In genomic region chr5:37786416-37786815, GRCh38 we compare ENCODE assay signal across 15 cellular contexts. TPM values are rescaled to one million over a fixed set of nuclear protein-coding genes. Genes with fewer than 3 reads are reported as not detected.
A peak's percentile ranks its signal among the peaks of the same experiment; 100 is the strongest.
DNase-seq lines count a peak whose midpoint lies in the region; ATAC-seq and TF ChIP-seq lines count a peak whose summit lies in the region.
"Had no signal": no experiment of that assay in that cellular context is flagged by ENCODE, and none has a peak within 500 bp of the region (broad histone marks: within the 10 kb centered on the region; RNA-seq: fewer than 3 reads in every experiment).

No MANE protein-coding gene starts in this region.

- no peak overlapping the region for H3K56ac ChIP-seq in mesendoderm (ENCODE audit: low read length)

- H2BK120ac ChIP-seq in mesendoderm (ENCODE audit: low read depth, low read length), result no peak overlapping the region
- no peak overlapping the region for H2BK120ac ChIP-seq in neuronal stem cell (ENCODE audit: low read depth, low read length)

- H2BK5ac ChIP-seq in mesendoderm (ENCODE audit: low read length) (no peak overlapping the region), neuronal stem cell (ENCODE audit: low read length) (no peak overlapping the region)

- H2BK12ac ChIP-seq in neuronal stem cell (ENCODE audit: low read length), result no peak overlapping the region

- no peak overlapping the region for H3K4me3 ChIP-seq in mesendoderm (ENCODE audit: low read length)
- H3K4me3 ChIP-seq in neuronal stem cell (ENCODE audit: low read length in 2 of 2), result no peak overlapping the region
- H3K4me3 ChIP-seq: K562 had no signal

- POLR2A ChIA-PET in WTC11 (lab: Charles Lee), result no interaction called here

- no peaks in the 10 kb centered on the region for H3K79me2 ChIP-seq in mesendoderm (ENCODE audit: control insufficient read depth, insufficient read depth, low read length)

- H4K5ac ChIP-seq in mesendoderm (ENCODE audit: low read length), result no peak overlapping the region

- no peaks in the 10 kb centered on the region for H3K27me3 Mint-ChIP-seq in HFFc6 (ENCODE audit: insufficient read depth)
- peaks cover 16% of the 10 kb centered on the region for H3K27me3 Mint-ChIP-seq in WTC11 (ENCODE audit: low read depth)
- H3K27me3 Mint-ChIP-seq in nephron progenitor cell (ENCODE audit: low read depth, poor library complexity), result no peaks in the 10 kb centered on the region

- no peaks in the 10 kb centered on the region for H3K9me3 Mint-ChIP-seq in HFFc6
- peaks cover 34% of the 10 kb centered on the region for H3K9me3 Mint-ChIP-seq in WTC11
- H3K9me3 Mint-ChIP-seq in nephron progenitor cell, result peaks cover 28% of the 10 kb centered on the region

- ATAC-seq in WTC11, result peak; percentile 65
- ATAC-seq in GM18907 (IDR thresholded peaks at IDR 0.05; ENCODE audit: unreplicated experiment), result no peak
- ATAC-seq: HCT116, K562 had no signal

- H3K4me3 Mint-ChIP-seq in HFFc6, result no peak overlapping the region
- no peak overlapping the region for H3K4me3 Mint-ChIP-seq in WTC11
- no peak overlapping the region for H3K4me3 Mint-ChIP-seq in nephron progenitor cell
- H3K4me3 Mint-ChIP-seq: CD4-positive, CD25-positive, alpha-beta regulatory T cell; CD8-positive, alpha-beta memory T cell had no signal

- CTCF ChIA-PET in WTC11 (lab: Charles Lee), result no interaction called here

- H2BK15ac ChIP-seq in mesendoderm (replicated peaks; ENCODE audit: low read depth) (no peak overlapping the region), neuronal stem cell (ENCODE audit: low read length) (no peak overlapping the region)

- no peak overlapping the region for H3K27ac ChIP-seq in mesendoderm (ENCODE audit: low read depth, low read length)
- no peak overlapping the region for H3K27ac ChIP-seq in neuronal stem cell (replicated peaks; ENCODE audit: low read length)

- no peak overlapping the region for H3K23ac ChIP-seq in mesendoderm (ENCODE audit: low read length)
- no peak overlapping the region for H3K23ac ChIP-seq in neuronal stem cell (ENCODE audit: low read depth, low read length, poor library complexity)

- WGBS in mesendoderm (ENCODE audit: extremely low coverage, insufficient coverage, low lambda C conversion rate), result no CpG with 5 or more reads among the region's 2 CpGs
- WGBS in neuronal stem cell (ENCODE audit: extremely low coverage in 2 of 2, insufficient read length in 2 of 2, insufficient replicate concordance in 1 of 2), 2 donors, result no CpG with 5 or more reads among the region's 2 CpGs

- H3K9me3 ChIP-seq in neuronal stem cell (replicated peaks in 1 of 2; ENCODE audit: control insufficient read depth in 2 of 2, insufficient read depth in 1 of 2, low read depth in 1 of 2, low read length in 2 of 2), result no peaks in the 10 kb centered on the region
- H3K9me3 ChIP-seq: BE2C had no signal

- H3K36me3 Mint-ChIP-seq in HFFc6 (ENCODE audit: low read depth) (peaks cover 6% of the 10 kb centered on the region; the same call in 1 of the 2 replicates), WTC11 (peaks cover 15% of the 10 kb centered on the region), nephron progenitor cell (ENCODE audit: low read depth) (no peaks in the 10 kb centered on the region)
- H3K36me3 Mint-ChIP-seq: CD4-positive, CD25-positive, alpha-beta regulatory T cell had no signal

- TF ChIP-seq CTCF in HFFc6 (IDR thresholded peaks at IDR 0.05), result no peak
- TF ChIP-seq CTCF in WTC11 (IDR thresholded peaks at IDR 0.05), result no peak
- TF ChIP-seq CTCF in nephron progenitor cell (IDR thresholded peaks at IDR 0.05), result no peak

- DNase-seq in HFFc6 (no peak), WTC11 (ENCODE audit: low spot score) (no peak), mesendoderm (peak; percentile 36), nephron progenitor cell (no peak), neuronal stem cell (ENCODE audit: low spot score) (no peak)
- DNase-seq: BE2C; C1 segment of cervical spinal cord; CD4-positive, CD25-positive, alpha-beta regulatory T cell; CD8-positive, alpha-beta memory T cell; COR-L47; GOT3; H7 had no signal

- H3K9ac ChIP-seq in mesendoderm (ENCODE audit: low read length), result no peak overlapping the region
- H3K9ac ChIP-seq in neuronal stem cell (ENCODE audit: low read depth, low read length, poor library complexity), result no peak overlapping the region

- H3K79me1 ChIP-seq in mesendoderm (ENCODE audit: low read length) (no peaks in the 10 kb centered on the region), neuronal stem cell (ENCODE audit: low read depth, low read length) (no peaks in the 10 kb centered on the region)

- H3K27ac Mint-ChIP-seq in HFFc6 (peak overlapping the region; percentile 65), WTC11 (peak overlapping the region; percentile 18), nephron progenitor cell (no peak overlapping the region)
- H3K27ac Mint-ChIP-seq: CD4-positive, CD25-positive, alpha-beta regulatory T cell; CD8-positive, alpha-beta memory T cell had no signal

- H3K18ac ChIP-seq in mesendoderm (ENCODE audit: low read length), result no peak overlapping the region
- H3K18ac ChIP-seq in neuronal stem cell (ENCODE audit: low read length), result no peak overlapping the region

- no peak overlapping the region for H2AFZ ChIP-seq in neuronal stem cell (ENCODE audit: low read length)

- no peak overlapping the region for H3K14ac ChIP-seq in neuronal stem cell (ENCODE audit: low read length)

- H3K4me1 Mint-ChIP-seq in HFFc6 (ENCODE audit: low read depth) (peaks cover 54% of the 10 kb centered on the region), WTC11 (peaks cover 17% of the 10 kb centered on the region), nephron progenitor cell (no peaks in the 10 kb centered on the region)
- H3K4me1 Mint-ChIP-seq: CD4-positive, CD25-positive, alpha-beta regulatory T cell; CD8-positive, alpha-beta memory T cell had no signal

- no peak overlapping the region for H4K91ac ChIP-seq in neuronal stem cell (ENCODE audit: low read depth, low read length, poor library complexity)

- H3K4me2 ChIP-seq in mesendoderm (ENCODE audit: low read length) (no peak overlapping the region), neuronal stem cell (ENCODE audit: insufficient read depth, low read length, poor library complexity, severe bottlenecking) (no peak overlapping the region)

- H3K36me3 ChIP-seq in mesendoderm (ENCODE audit: control insufficient read depth, insufficient read depth, low read length), result no peaks in the 10 kb centered on the region
- H3K36me3 ChIP-seq in neuronal stem cell (replicated peaks in 1 of 2; ENCODE audit: control insufficient read depth in 2 of 2, insufficient read depth in 2 of 2, low read length in 2 of 2), result no peaks in the 10 kb centered on the region
- H3K36me3 ChIP-seq: BE2C had no signal

- H3K4ac ChIP-seq in mesendoderm (ENCODE audit: low read depth, low read length) (no peak overlapping the region), neuronal stem cell (ENCODE audit: low read length) (no peak overlapping the region)

- H3K27me3 ChIP-seq in mesendoderm (ENCODE audit: insufficient read depth, low read length, poor library complexity) (no peaks in the 10 kb centered on the region), neuronal stem cell (ENCODE audit: control insufficient read depth in 3 of 3, insufficient read depth in 3 of 3, low read depth in 1 of 3, low read length in 3 of 3) (no peaks in the 10 kb centered on the region)
- H3K27me3 ChIP-seq: BE2C had no signal

- H3K4me1 ChIP-seq in mesendoderm (ENCODE audit: control insufficient read depth, low read depth, low read length) (no peaks in the 10 kb centered on the region), neuronal stem cell (ENCODE audit: control insufficient read depth in 2 of 2, insufficient read depth in 1 of 2, low read depth in 1 of 2, low read length in 2 of 2) (no peaks in the 10 kb centered on the region)
- H3K4me1 ChIP-seq: BE2C had no signal

- H2AK5ac ChIP-seq in mesendoderm (ENCODE audit: low read length) (no peak overlapping the region), neuronal stem cell (ENCODE audit: low read depth, low read length) (no peak overlapping the region)

- no peak overlapping the region for H4K8ac ChIP-seq in mesendoderm (ENCODE audit: low read depth, low read length)
- no peak overlapping the region for H4K8ac ChIP-seq in neuronal stem cell (ENCODE audit: low read depth, low read length)

TF ChIP-seq in WTC11, 78 proteins besides CTCF, POLR2A, EP300 and RAD21 (continues in another document):
- no peak for TF ChIP-seq ZNF416 (CRISPR knock-in tag; IDR thresholded peaks at IDR 0.05)
- TF ChIP-seq, protein P1, sequence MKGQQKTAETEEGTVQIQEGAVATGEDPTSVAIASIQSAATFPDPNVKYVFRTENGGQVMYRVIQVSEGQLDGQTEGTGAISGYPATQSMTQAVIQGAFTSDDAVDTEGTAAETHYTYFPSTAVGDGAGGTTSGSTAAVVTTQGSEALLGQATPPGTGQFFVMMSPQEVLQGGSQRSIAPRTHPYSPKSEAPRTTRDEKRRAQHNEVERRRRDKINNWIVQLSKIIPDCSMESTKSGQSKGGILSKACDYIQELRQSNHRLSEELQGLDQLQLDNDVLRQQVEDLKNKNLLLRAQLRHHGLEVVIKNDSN (CRISPR knock-in tag; IDR thresholded peaks at IDR 0.05), result no peak
- no peak for TF ChIP-seq MAX (CRISPR knock-in tag; IDR thresholded peaks at IDR 0.05)

RNA-seq across cellular contexts. Expression of gene GDNF, which starts 53.4 kb away (rescaled TPM):
- 1 to 10 TPM in 5 of 6 experiments, under 1 TPM in 1; 0.85 to 8.3 (median 7.1) TPM for total RNA-seq in HFFc6 (2021; fragmentation: NEBNext Ultra II Directional; extraction: Animal tissue kit (Norgen Biotek cat#: 25700))
- 0.96 to 4.7 TPM (median 1.1 TPM) in 3 replicates for total RNA-seq in WTC11 (2021)
- polyA plus RNA-seq in mesendoderm (2013, experiment 1 of 2), result 2.8 TPM
- 3.1 TPM for polyA plus RNA-seq in mesendoderm (2013, experiment 2 of 2)
- 0.15 TPM for polyA plus RNA-seq in neuronal stem cell (2013, experiment 1 of 2)
- polyA plus RNA-seq in neuronal stem cell (2013, experiment 2 of 2), result 0.12 TPM
- total RNA-seq: CD4-positive, CD25-positive, alpha-beta regulatory T cell; CD8-positive, alpha-beta memory T cell; K562 had no signal
- polyA plus RNA-seq: CD4-positive, CD25-positive, alpha-beta regulatory T cell; CD8-positive, alpha-beta memory T cell; K562 had no signal
